ENCODE assay signal across 7 cellular contexts in the genomic region with DNA sequence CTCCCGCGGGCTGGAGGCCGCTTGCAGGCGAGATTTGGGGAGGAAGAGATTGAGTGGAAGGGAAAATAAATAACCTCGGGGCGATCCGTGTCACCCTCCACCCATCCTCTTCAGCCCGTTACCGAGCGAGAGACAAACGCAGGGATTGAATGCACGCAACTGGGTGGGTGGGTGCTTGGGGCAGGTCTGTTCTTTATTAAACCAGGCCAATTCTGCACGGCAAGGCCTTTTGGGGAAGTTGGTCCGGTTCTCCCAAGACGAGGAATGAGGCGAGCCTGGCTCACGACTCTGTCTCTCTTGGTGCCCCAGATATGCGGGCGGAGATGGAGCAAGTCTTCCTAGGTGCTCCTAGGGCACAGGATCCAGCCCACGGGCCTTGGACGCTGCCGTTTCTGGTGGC. TPM values are rescaled to one million over a fixed set of nuclear protein-coding genes. Genes with fewer than 3 reads are reported as not detected.
A peak's percentile ranks its signal among the peaks of the same experiment; 100 is the strongest.
DNase-seq lines count a peak whose midpoint lies in the region; ATAC-seq and TF ChIP-seq lines count a peak whose summit lies in the region.

No MANE protein-coding gene starts in this region.

- in situ Hi-C loops in GM13976 (cut with MboI; ENCODE audit: low sequenced_read_pairs, unreplicated experiment), result no loop called here

- no peak for TF ChIP-seq EP300 in sigmoid colon (IDR thresholded peaks at IDR 0.05)

- H3K4me3 ChIP-seq in OCI-LY3 (ENCODE audit: low read length) (peak overlapping the region; percentile 85), sigmoid colon (peak overlapping the region; percentile 48 to 61 (median 56))

- H3K27me3 Mint-ChIP-seq in endothelial cell (ENCODE audit: unreplicated experiment), result peaks cover 36% of the 10 kb centered on the region

- no peak for TF ChIP-seq POLR2A in sigmoid colon (IDR thresholded peaks at IDR 0.05)

- H3K27ac Mint-ChIP-seq in endothelial cell (ENCODE audit: unreplicated experiment), result peak overlapping the region; percentile 13

- no peaks in the 10 kb centered on the region for H3K36me3 ChIP-seq in OCI-LY3 (replicated peaks; ENCODE audit: low read depth, low read length)
- H3K36me3 ChIP-seq in sigmoid colon, result peaks cover 0 to 13% (median 6%) of the 10 kb centered on the region in 4 donors

- H3K79me2 ChIP-seq in OCI-LY3 (ENCODE audit: low read length), result 0 out of 2 replicates have a peak, but pooled peaks cover 3% of the 10 kb centered on the region

- H3K9ac ChIP-seq in OCI-LY3 (ENCODE audit: low read length), result peak overlapping the region; percentile 90

- 0 to 1% methylated on average over 22 of the region's 22 CpGs for WGBS in sigmoid colon, 2 donors

- H3K4me2 ChIP-seq in OCI-LY3 (ENCODE audit: low read length), result peak overlapping the region; percentile 96

- H4K20me1 ChIP-seq in OCI-LY3 (ENCODE audit: insufficient read depth, low read length), result no peaks in the 10 kb centered on the region

- peaks cover 10% of the 10 kb centered on the region for H3K27me3 ChIP-seq in OCI-LY3 (ENCODE audit: low read depth, low read length)
- peaks cover 46 to 78% (median 49%) of the 10 kb centered on the region in 3 donors for H3K27me3 ChIP-seq in sigmoid colon

- H3K4me3 Mint-ChIP-seq in endothelial cell (ENCODE audit: unreplicated experiment), result peak overlapping the region; percentile 89

- H3K27ac ChIP-seq in OCI-LY3 (ENCODE audit: low read length) (peak overlapping the region; percentile 60), sigmoid colon (peak overlapping the region; percentile 15 to 81 (median 70))

- H3K36me3 Mint-ChIP-seq in endothelial cell (ENCODE audit: low read depth, unreplicated experiment), result no peaks in the 10 kb centered on the region

- ATAC-seq in GM21515 (IDR thresholded peaks at IDR 0.05; ENCODE audit: unreplicated experiment), result no peak

- peaks cover 34% of the 10 kb centered on the region for H3K4me1 Mint-ChIP-seq in endothelial cell (ENCODE audit: unreplicated experiment)

- no peaks in the 10 kb centered on the region for H3K9me3 Mint-ChIP-seq in endothelial cell (ENCODE audit: unreplicated experiment)

- DNase-seq in GM13976 (ENCODE audit: low spot score) (peak; percentile 63), endothelial cell (ENCODE audit: low spot score) (no peak), sigmoid colon (no peak), GOT3 (lab: John Stamatoyannopoulos, UW) (no peak), COR-L47 (lab: John Stamatoyannopoulos, UW) (no peak)

- H2AFZ ChIP-seq in OCI-LY3 (ENCODE audit: low read depth, low read length), result peak overlapping the region; percentile 93

- H3K4me1 ChIP-seq in OCI-LY3 (ENCODE audit: low read length) (peaks cover 9% of the 10 kb centered on the region; the same call in 1 of the 2 replicates), sigmoid colon (peaks cover 0 to 58% (median 43%) of the 10 kb centered on the region in 4 donors)

- intact Hi-C loops in sigmoid colon (cut with DNase I), result loop anchor here (10.0 kb wide), 2 partner anchors 384 to 586 kb away; a partner anchor contains a TSS

- TF ChIP-seq CTCF in GM13976 (IDR thresholded peaks at IDR 0.05; ENCODE audit: borderline replicate concordance, control extremely low read depth, extremely low read depth, insufficient read depth, missing control alignments) (no peak), OCI-LY3 (IDR thresholded peaks at IDR 0.05; ENCODE audit: low read depth, low read length) (no peak), endothelial cell (IDR thresholded peaks at IDR 0.05; ENCODE audit: unreplicated experiment) (no peak), sigmoid colon (IDR thresholded peaks at IDR 0.05) (no peak)

- H3K9me3 ChIP-seq in OCI-LY3 (ENCODE audit: insufficient read depth, low read length), result no peaks in the 10 kb centered on the region
- H3K9me3 ChIP-seq in sigmoid colon, result no peaks in the 10 kb centered on the region

RNA-seq across cellular contexts. Expression of a gene that starts 0.4 kb away (rescaled TPM):
- total RNA-seq in endothelial cell (ENCODE audit: unreplicated experiment) (3.6 TPM), sigmoid colon (1 to 10 TPM; 1.1 to 6.6 (median 3.4) TPM)
- polyA plus RNA-seq in sigmoid colon, result 10 to 100 TPM; 21.3 to 67.3 (median 43.0) TPM

RNA-seq across cellular contexts. Expression of a gene that starts 3.9 kb away (rescaled TPM):
- total RNA-seq in endothelial cell (ENCODE audit: unreplicated experiment), result 0.15 TPM
- total RNA-seq in sigmoid colon, result under 1 TPM in 1 of 4 donors, not detected in 3; 0.68 TPM
- 1 to 10 TPM; 2.1 to 3.4 (median 2.4) TPM for polyA plus RNA-seq in sigmoid colon

RNA-seq across cellular contexts. Expression of a gene that starts 6.4 kb away (rescaled TPM):
- 1.9 TPM for total RNA-seq in endothelial cell (ENCODE audit: unreplicated experiment)
- 10 to 100 TPM in 3 of 4 donors, 1 to 10 TPM in 1; 6.7 to 10.5 (median 10.3) TPM for total RNA-seq in sigmoid colon
- polyA plus RNA-seq in sigmoid colon, result 10 to 100 TPM in 2 of 3 donors, 1 to 10 TPM in 1; 6.0 to 28.5 (median 10.2) TPM

RNA-seq across cellular contexts. Expression of a gene that starts 14.9 kb away (rescaled TPM):
- total RNA-seq in endothelial cell (ENCODE audit: unreplicated experiment), result 0.49 TPM
- under 1 TPM in 1 of 4 donors, not detected in 3; 0.28 TPM for total RNA-seq in sigmoid colon
- 10 to 100 TPM; 16.2 to 52.1 (median 19.9) TPM for polyA plus RNA-seq in sigmoid colon

RNA-seq across cellular contexts. Expression of a gene that starts 17.6 kb away (rescaled TPM):
- total RNA-seq in endothelial cell (ENCODE audit: unreplicated experiment) (0.59 TPM), sigmoid colon (1 to 10 TPM; 1.5 to 2.5 (median 2.1) TPM)
- 10 to 100 TPM in 1 of 3 donors, 1 to 10 TPM in 2; 3.2 to 13.9 (median 4.2) TPM for polyA plus RNA-seq in sigmoid colon
